14 cellular contexts compared by ENCODE assay signal in the genomic region with DNA sequence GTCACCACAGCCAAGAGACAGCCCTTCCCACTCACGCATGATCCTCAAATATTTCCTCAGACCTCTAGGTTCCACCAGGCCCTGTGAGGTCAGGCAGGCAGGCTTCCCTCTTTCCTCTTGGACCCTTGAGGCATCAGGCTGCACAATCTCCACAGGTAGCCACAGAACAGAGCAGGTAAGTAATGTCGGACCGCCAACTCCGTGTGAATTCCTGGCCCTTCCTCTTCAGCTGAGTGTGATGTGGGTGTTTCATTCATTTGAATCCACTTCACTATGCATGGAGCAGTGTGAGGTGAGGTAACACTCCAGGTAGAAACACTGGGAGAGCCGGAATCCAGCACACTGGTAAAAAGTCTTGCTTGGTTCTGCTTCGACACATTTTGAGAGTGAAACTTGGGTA. TPM values are rescaled to one million over a fixed set of nuclear protein-coding genes. Genes with fewer than 3 reads are reported as not detected.
DNase-seq lines count a peak whose midpoint lies in the region; ATAC-seq and TF ChIP-seq lines count a peak whose summit lies in the region.
"Had no signal": no experiment of that assay in that cellular context is flagged by ENCODE, and none has a peak within 500 bp of the region (broad histone marks: within the 10 kb centered on the region; RNA-seq: fewer than 3 reads in every experiment).

No MANE protein-coding gene starts in this region.

- WGBS in sigmoid colon, 2 donors, result 86 to 89% methylated on average over 6 of the region's 6 CpGs

- H3K27me3 ChIP-seq in ascending aorta, result no peaks in the 10 kb centered on the region
- H3K27me3 ChIP-seq in lower lobe of right lung (ENCODE audit: low read depth), result no peaks in the 10 kb centered on the region
- H3K27me3 ChIP-seq in sigmoid colon, result no peaks in the 10 kb centered on the region
- H3K27me3 ChIP-seq: SJSA1 had no signal

- peak; percentile 75 to 78 for ATAC-seq in lower lobe of right lung

- H3K27ac ChIP-seq in ascending aorta, result peak overlapping the region; percentile 64 to 79
- H3K27ac ChIP-seq in lower lobe of right lung, result no peak overlapping the region
- peak overlapping the region; percentile 22 to 78 (median 52) for H3K27ac ChIP-seq in sigmoid colon
- H3K27ac ChIP-seq: SJSA1 had no signal

- H3K36me3 ChIP-seq in ascending aorta (no peaks in the 10 kb centered on the region), lower lobe of right lung (no peaks in the 10 kb centered on the region), sigmoid colon (peaks cover 0 to 4% (median 0%) of the 10 kb centered on the region in 4 donors)
- H3K36me3 ChIP-seq: SJSA1 had no signal

- no peak for TF ChIP-seq POLR2A in sigmoid colon (IDR thresholded peaks at IDR 0.05)
- TF ChIP-seq POLR2A in erythroblast (IDR thresholded peaks at IDR 0.05; ENCODE audit: low read length), result no peak

- intact Hi-C loops in ascending aorta (cut with DNase I), result no loop called here
- intact Hi-C loops in lower lobe of right lung (cut with DNase I), result no loop called here
- intact Hi-C loops in sigmoid colon (cut with DNase I), result no loop called here

- DNase-seq in ascending aorta (ENCODE audit: low spot score in 2 of 2) (no peak), lower lobe of right lung (no peak), sigmoid colon (peak; percentile 13), NCI-H1417 treated with DMSO at 0.1 percent for 48 hours (lab: John Stamatoyannopoulos, UW) (no peak), NOMO-1 (lab: John Stamatoyannopoulos, UW; ENCODE audit: unreplicated experiment in 2 of 2) (no peak), erythroblast (lab: John Stamatoyannopoulos, UW) (no peak)
- DNase-seq in activated T-cell treated with anti-CD3 and anti-CD28 coated beads, Interleukin-2, amount 50 U/mL, for 48 hours, result no peak
- DNase-seq: AML-193; Calu3; CD4-positive, alpha-beta T cell; DMS79 treated with DMSO at 0.1 percent for 48 hours; NCI-H1930; NCI-H69 had no signal

- TF ChIP-seq EP300 in sigmoid colon (IDR thresholded peaks at IDR 0.05), result no peak

- TF ChIP-seq CTCF in ascending aorta (IDR thresholded peaks at IDR 0.05), result no peak
- TF ChIP-seq CTCF in lower lobe of right lung (IDR thresholded peaks at IDR 0.05), result no peak
- no peak for TF ChIP-seq CTCF in sigmoid colon (IDR thresholded peaks at IDR 0.05)

- no peak overlapping the region for H3K4me3 ChIP-seq in ascending aorta
- no peak overlapping the region for H3K4me3 ChIP-seq in lower lobe of right lung
- no peak overlapping the region for H3K4me3 ChIP-seq in sigmoid colon
- H3K4me3 ChIP-seq: SJSA1 had no signal

- H3K4me1 ChIP-seq in ascending aorta (peaks cover 3 to 5% of the 10 kb centered on the region in 2 donors), lower lobe of right lung (peaks cover 18% of the 10 kb centered on the region), sigmoid colon (peaks cover 0 to 19% (median 11%) of the 10 kb centered on the region in 4 donors)
- H3K4me1 ChIP-seq: SJSA1 had no signal

- H3K9me3 ChIP-seq in ascending aorta, result no peaks in the 10 kb centered on the region
- H3K9me3 ChIP-seq in lower lobe of right lung, result no peaks in the 10 kb centered on the region
- H3K9me3 ChIP-seq in sigmoid colon, result no peaks in the 10 kb centered on the region
- H3K9me3 ChIP-seq: SJSA1 had no signal

RNA-seq across cellular contexts. Expression of a gene that starts 44.0 kb away (rescaled TPM):
- 4.7 TPM for total RNA-seq in ascending aorta
- 22.5 TPM for total RNA-seq in lower lobe of right lung
- 10 to 100 TPM; 17.7 to 31.4 (median 27.7) TPM for total RNA-seq in sigmoid colon
- 10 to 100 TPM; 47.4 to 89.5 (median 68.2) TPM for polyA plus RNA-seq in sigmoid colon

RNA-seq across cellular contexts. Expression of a gene that starts 48.0 kb away (rescaled TPM):
- 97.1 TPM for total RNA-seq in ascending aorta
- 58.0 TPM for total RNA-seq in lower lobe of right lung
- total RNA-seq in sigmoid colon, result 10 to 100 TPM; 46.1 to 48.2 (median 48.2) TPM
- 10 to 100 TPM; 60.1 to 90.2 (median 73.1) TPM for polyA plus RNA-seq in sigmoid colon
